8 cellular contexts compared by ENCODE assay signal in the genomic region with DNA sequence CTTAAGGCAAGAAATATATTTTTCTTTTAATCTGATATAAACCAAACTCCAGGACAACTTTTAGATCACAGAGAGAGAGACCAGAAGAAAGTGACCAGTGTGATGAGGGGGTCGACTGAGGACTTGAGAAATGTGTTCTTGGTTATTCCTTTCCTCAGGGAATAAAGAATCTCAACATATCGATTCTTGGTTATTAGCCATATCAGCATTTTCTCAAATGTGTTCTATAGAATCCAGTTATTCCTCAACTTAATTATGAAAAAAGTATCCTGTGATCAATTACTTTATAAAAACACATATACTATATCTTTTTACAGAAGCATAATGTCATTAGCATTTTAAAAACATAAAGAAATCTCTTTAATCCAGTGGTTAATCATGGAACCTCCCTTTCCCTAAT.
"Had no signal": no experiment of that assay in that cellular context is flagged by ENCODE, and none has a peak within 500 bp of the region (broad histone marks: within the 10 kb centered on the region; RNA-seq: fewer than 3 reads in every experiment).

No MANE protein-coding gene starts in this region.

- H3K9ac ChIP-seq: KMS-11 had no signal

- H3K4me2 ChIP-seq: GM23338, KMS-11 had no signal

- H3K27ac ChIP-seq: KMS-11 had no signal

- DNase-seq: H9, HCEC 1CT, KBM-7 had no signal

- FAIRE-seq: H1, H54, HTR-8/SVneo had no signal

- H3K4me3 ChIP-seq: GM23338 had no signal

- H2AFZ ChIP-seq: GM23338 had no signal

- ATAC-seq: GM23338 had no signal
